21 cellular contexts compared by ENCODE assay signal in the genomic region with DNA sequence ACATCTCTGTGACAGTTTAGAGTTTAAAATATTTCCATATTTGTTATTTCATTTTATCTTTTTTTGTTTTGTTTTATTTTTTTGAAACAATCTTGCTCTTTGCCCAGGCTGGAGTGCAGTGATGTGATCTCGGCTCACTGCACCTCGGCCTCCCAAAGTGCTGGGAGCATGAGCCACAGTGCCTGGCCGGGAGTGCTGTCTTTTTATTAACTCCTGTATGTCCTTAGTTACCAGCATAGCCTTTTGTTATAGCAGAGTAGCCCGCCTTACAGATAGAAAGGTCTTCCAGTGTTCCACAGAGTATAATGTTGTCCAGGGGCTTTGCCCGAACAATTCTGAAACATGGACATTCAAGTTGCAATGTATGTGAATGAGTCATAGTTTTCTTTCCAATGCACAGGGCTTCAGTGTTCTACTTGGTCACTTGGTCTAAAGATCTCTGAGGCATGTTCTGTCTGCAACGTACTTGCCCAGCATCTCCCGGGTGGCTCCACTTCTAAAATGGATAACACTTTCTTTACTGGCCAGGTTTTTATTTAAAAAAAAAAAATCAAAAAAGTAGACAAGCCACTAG.
"Had no signal": no experiment of that assay in that cellular context is flagged by ENCODE, and none has a peak within 500 bp of the region (broad histone marks: within the 10 kb centered on the region; RNA-seq: fewer than 3 reads in every experiment).

No MANE protein-coding gene starts in this region.

- H3K27ac Mint-ChIP-seq: activated CD4-positive, alpha-beta memory T cell treated with anti-CD3 and anti-CD28 coated beads for 36 hours; activated naive CD4-positive, alpha-beta T cell treated with anti-CD3 and anti-CD28 coated beads for 36 hours; activated naive CD8-positive, alpha-beta T cell treated with anti-CD3 and anti-CD28 coated beads, Interleukin-2, amount 10 ng/mL, durations not matched to agents 7 days and 5 days; memory B cell; nephron progenitor cell; stimulated activated effector memory CD8-positive, alpha-beta T cell treated with anti-CD3 and anti-CD28 coated beads, Interleukin-12 subunit alpha, Interleukin-12 subunit beta, amount 100 ng/mL, for 72 hours; stimulated activated naive CD8-positive, alpha-beta T cell treated with anti-CD3 and anti-CD28 coated beads, Interleukin-15, amount 100 ng/mL, for 72 hours had no signal

- H3K36me3 ChIP-seq: esophagus muscularis mucosa, gastrocnemius medialis, tibial artery had no signal

- H3K27me3 Mint-ChIP-seq: activated CD4-positive, alpha-beta memory T cell treated with anti-CD3 and anti-CD28 coated beads for 36 hours; activated naive CD8-positive, alpha-beta T cell treated with anti-CD3 and anti-CD28 coated beads, Interleukin-2, amount 10 ng/mL, durations not matched to agents 7 days and 5 days; memory B cell; stimulated activated naive CD8-positive, alpha-beta T cell treated with anti-CD3 and anti-CD28 coated beads, Interleukin-15, amount 100 ng/mL, for 72 hours had no signal

- H3K9me3 ChIP-seq: esophagus muscularis mucosa, gastrocnemius medialis had no signal

- H3K27ac ChIP-seq: coronary artery, esophagus muscularis mucosa, gastrocnemius medialis, parathyroid adenoma, tibial artery had no signal

- H3K4me1 Mint-ChIP-seq: activated naive CD8-positive, alpha-beta T cell treated with anti-CD3 and anti-CD28 coated beads, Interleukin-2, amount 10 ng/mL, durations not matched to agents 7 days and 5 days; memory B cell; nephron progenitor cell; stimulated activated effector memory CD8-positive, alpha-beta T cell treated with anti-CD3 and anti-CD28 coated beads, Interleukin-12 subunit alpha, Interleukin-12 subunit beta, amount 100 ng/mL, for 72 hours; stimulated activated naive CD8-positive, alpha-beta T cell treated with anti-CD3 and anti-CD28 coated beads, Interleukin-15, amount 100 ng/mL, for 72 hours had no signal

- H3K4me3 ChIP-seq: coronary artery, esophagus muscularis mucosa, gastrocnemius medialis, tibial artery had no signal

- H3K9me3 Mint-ChIP-seq: memory B cell had no signal

- H3K4me3 Mint-ChIP-seq: activated CD4-positive, alpha-beta memory T cell treated with anti-CD3 and anti-CD28 coated beads for 36 hours; activated naive CD4-positive, alpha-beta T cell treated with anti-CD3 and anti-CD28 coated beads for 36 hours; activated naive CD8-positive, alpha-beta T cell treated with anti-CD3 and anti-CD28 coated beads, Interleukin-2, amount 10 ng/mL, durations not matched to agents 7 days and 5 days; memory B cell; nephron progenitor cell; stimulated activated effector memory CD8-positive, alpha-beta T cell treated with anti-CD3 and anti-CD28 coated beads, Interleukin-12 subunit alpha, Interleukin-12 subunit beta, amount 100 ng/mL, for 72 hours; stimulated activated naive CD8-positive, alpha-beta T cell treated with anti-CD3 and anti-CD28 coated beads, Interleukin-15, amount 100 ng/mL, for 72 hours had no signal

- H2AFZ ChIP-seq: parathyroid adenoma had no signal

- ATAC-seq: gastrocnemius medialis; left ventricle myocardium superior; sciatic nerve; stimulated activated effector memory CD8-positive, alpha-beta T cell treated with anti-CD3 and anti-CD28 coated beads, Interleukin-12 subunit alpha, Interleukin-12 subunit beta, amount 100 ng/mL, for 72 hours; stimulated activated naive CD8-positive, alpha-beta T cell treated with anti-CD3 and anti-CD28 coated beads, Interleukin-15, amount 100 ng/mL, for 72 hours had no signal

- DNase-seq: activated CD4-positive, alpha-beta memory T cell treated with anti-CD3 and anti-CD28 coated beads for 36 hours; activated CD4-positive, alpha-beta T cell treated with anti-CD3 and anti-CD28 coated beads for 4 hours; activated CD4-positive, CD25-positive, alpha-beta regulatory T cell; activated naive CD4-positive, alpha-beta T cell treated with anti-CD3 and anti-CD28 coated beads for 36 hours; activated naive CD8-positive, alpha-beta T cell treated with anti-CD3 and anti-CD28 coated beads, Interleukin-2, amount 10 ng/mL, durations not matched to agents 7 days and 5 days; activated T-cell treated with anti-CD3 and anti-CD28 coated beads, Interleukin-2, amount 50 U/mL, for 48 hours; amniotic stem cell; gastrocnemius medialis; hippocampal formation; left ventricle myocardium superior; nephron progenitor cell; small intestine; stimulated activated CD4-positive, alpha-beta T cell treated with anti-CD3 and anti-CD28 coated beads, Interleukin-2, amount 100 ng/mL, for 24 hours; stimulated activated naive CD8-positive, alpha-beta T cell treated with anti-CD3 and anti-CD28 coated beads, Interleukin-15, amount 100 ng/mL, for 72 hours; tibial artery had no signal

- H3K36me3 Mint-ChIP-seq: activated CD4-positive, alpha-beta memory T cell treated with anti-CD3 and anti-CD28 coated beads for 36 hours; activated naive CD8-positive, alpha-beta T cell treated with anti-CD3 and anti-CD28 coated beads, Interleukin-2, amount 10 ng/mL, durations not matched to agents 7 days and 5 days; memory B cell; stimulated activated effector memory CD8-positive, alpha-beta T cell treated with anti-CD3 and anti-CD28 coated beads, Interleukin-12 subunit alpha, Interleukin-12 subunit beta, amount 100 ng/mL, for 72 hours had no signal

- H3K79me2 ChIP-seq: parathyroid adenoma had no signal

- H3K4me1 ChIP-seq: esophagus muscularis mucosa, gastrocnemius medialis, parathyroid adenoma, tibial artery had no signal
